In genomic region chr6:97282726-97283617, GRCh38 we compare ENCODE assay signal across 8 cellular contexts. TPM values are rescaled to one million over a fixed set of nuclear protein-coding genes. Genes with fewer than 3 reads are reported as not detected.
DNase-seq lines count a peak whose midpoint lies in the region; ATAC-seq and TF ChIP-seq lines count a peak whose summit lies in the region.

Gene MMS22L, minus strand, starts transcription at chr6:97283216. Its CDS starts 739 bp downstream, at chr6:97282477.

- H3K27me3 ChIP-seq in mammary epithelial cell (ENCODE audit: insufficient read depth, low read length), result no peaks in the 10 kb centered on the region

- H3K4me3 ChIP-seq in mammary epithelial cell (replicated peaks in 1 of 3; ENCODE audit: insufficient read depth in 1 of 3, low read depth in 2 of 3, low read length in 3 of 3), result peak within 1 kb of the TSS; percentile 77 to 99 (median 94)

- intact Hi-C loops in mammary epithelial cell (cut with micrococcal nuclease), result loop anchor here (5.0 kb wide), 2 partner anchors 39 to 109 kb away; no protein-coding TSS in a partner anchor

- no peaks in the 10 kb centered on the region for H3K4me1 ChIP-seq in mammary epithelial cell (ENCODE audit: insufficient read depth, low read length)

- TF ChIP-seq CTCF in VCaP (conservative IDR thresholded peaks at IDR 0.05) (no peak), mammary epithelial cell (conservative IDR thresholded peaks at IDR 0.05 in 1 of 2, IDR thresholded peaks at IDR 0.05 in 1 of 2; ENCODE audit: extremely low read depth in 1 of 2, insufficient read depth in 1 of 2, low read depth in 1 of 2, low read length in 2 of 2) (no peak)

- H3K9me3 ChIP-seq in mammary epithelial cell (replicated peaks; ENCODE audit: insufficient read depth, low read length), result no peaks in the 10 kb centered on the region

- H4K20me1 ChIP-seq in mammary epithelial cell (ENCODE audit: insufficient read depth, low read length), result no peaks in the 10 kb centered on the region

- BruUV-seq in mammary epithelial cell (replicated peaks; lab: Mats Ljungman, UMichigan), result TSS peak; percentile 34

- peak within 1 kb of the TSS; percentile 89 for H3K9ac ChIP-seq in mammary epithelial cell (ENCODE audit: insufficient read depth, low read length)

- peak within 1 kb of the TSS; percentile 100 for H2AFZ ChIP-seq in mammary epithelial cell (ENCODE audit: low read depth, low read length)

- ATAC-seq in GM18909 (IDR thresholded peaks at IDR 0.05; ENCODE audit: poor library complexity, unreplicated experiment), result peak; percentile 97
- peak; percentile 97 for ATAC-seq in HG03159 (IDR thresholded peaks at IDR 0.05; ENCODE audit: unreplicated experiment)

- peak within 1 kb of the TSS; percentile 71 for H3K27ac ChIP-seq in VCaP
- H3K27ac ChIP-seq in mammary epithelial cell (ENCODE audit: insufficient read depth, low read depth, low read length), result peak within 1 kb of the TSS; percentile 77

- H3K36me3 ChIP-seq in mammary epithelial cell (ENCODE audit: insufficient read depth, low read length), result peaks cover 3% of the 10 kb centered on the region

- in situ Hi-C loops in mammary epithelial cell (cut with MboI; ENCODE audit: low sequenced_read_pairs in 2 of 2), result no loop called here

- peaks cover 31% of the 10 kb centered on the region for H3K79me2 ChIP-seq in mammary epithelial cell (ENCODE audit: insufficient read depth, low read length)

- 1% methylated on average over 33 of the region's 67 CpGs for WGBS in mammary epithelial cell (ENCODE audit: low coverage, missing lambda C conversion rate)

- CTCF ChIA-PET in mammary epithelial cell (lab: Charles Lee; ENCODE audit: low non-redundant PET), result interaction anchor here (0.7 kb wide), 1 partner anchor 1299 kb away, joined by 6 read pairs; no protein-coding TSS in a partner anchor

- peak within 1 kb of the TSS; percentile 87 for H3K4me2 ChIP-seq in mammary epithelial cell (ENCODE audit: insufficient read depth, low read depth, low read length)

- DNase-seq in AG08395 (ENCODE audit: low spot score), result peak; percentile 96
- peak; percentile 95 for DNase-seq in NCI-H2227 (lab: John Stamatoyannopoulos, UW; ENCODE audit: unreplicated experiment)
- DNase-seq in mammary epithelial cell, result peak; percentile 90
- peak; percentile 92 for DNase-seq in iPS-NIHi7 (ENCODE audit: extremely low spot score)
- peak; percentile 83 for DNase-seq in smooth muscle cell of the brain vasculature (ENCODE audit: low read depth, low spot score)

- dilution Hi-C loops in mammary epithelial cell (cut with HindIII; ENCODE audit: low sequenced_read_pairs), result no loop called here

RNA-seq across cellular contexts. Expression of gene MMS22L, which starts in this region (rescaled TPM):
- total RNA-seq in mammary epithelial cell, result 10 to 100 TPM; 11.3 to 20.2 TPM
- 9.8 TPM for polyA plus RNA-seq in mammary epithelial cell
- polyA minus RNA-seq in mammary epithelial cell, result 25.2 TPM

Comparison
In these comparisons a context has a peak if more than half of its experiments do, and no peak if none do; other contexts are left out.
1. Peak in every context shown above with its lines: DNase-seq, ATAC-seq, H3K4me3 ChIP-seq and H3K27ac ChIP-seq.